ENCODE assay signal across 8 cellular contexts in the genomic region with DNA sequence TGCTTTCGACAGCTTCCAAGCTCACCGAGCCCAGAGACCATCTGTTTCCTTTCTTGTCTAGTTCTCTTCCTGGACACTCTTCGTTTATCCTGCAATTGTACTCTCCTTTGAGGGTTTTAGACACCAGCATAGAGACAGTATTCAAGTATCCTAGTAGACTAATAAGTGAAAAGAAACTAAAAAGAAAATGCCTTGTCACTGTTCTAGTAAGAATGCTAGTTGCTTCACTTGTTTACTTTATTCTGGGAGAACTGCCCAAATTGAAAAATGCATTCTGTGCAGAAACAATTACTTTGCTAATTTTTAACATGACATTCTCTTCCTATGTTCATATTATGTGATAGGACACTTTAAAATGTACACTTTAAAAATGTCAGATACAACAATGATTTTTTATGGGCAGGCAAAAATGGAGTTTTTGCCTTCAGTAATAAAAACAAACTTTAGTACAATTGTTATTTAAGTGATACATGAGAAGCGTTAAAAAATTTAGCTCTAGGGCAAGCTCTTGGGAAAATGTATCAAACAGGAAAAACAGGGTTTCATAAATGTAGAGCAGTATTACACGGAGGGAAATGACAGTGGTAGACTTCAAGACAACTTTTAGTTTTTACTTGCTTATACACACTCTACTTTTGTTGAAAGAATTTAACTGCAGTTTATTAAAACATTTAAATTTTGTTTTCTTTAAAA. TPM values are rescaled to one million over a fixed set of nuclear protein-coding genes. Genes with fewer than 3 reads are reported as not detected.
DNase-seq lines count a peak whose midpoint lies in the region; ATAC-seq and TF ChIP-seq lines count a peak whose summit lies in the region.

No MANE protein-coding gene starts in this region.

- no peak for TF ChIP-seq CTCF in progenitor cell of endocrine pancreas (IDR thresholded peaks at IDR 0.05; ENCODE audit: unreplicated experiment)

- H3K27me3 Mint-ChIP-seq in activated T-helper 1 cell treated with anti-CD3 and anti-CD28 coated beads, Interleukin-12 subunit alpha, Interleukin-12 subunit beta, Interleukin-2, Interleukin-4 antibody, amounts not matched to agents 30 ng/mL and 10 ng/mL and 1 ng/mL, durations not matched to agents 14 hours and 24 hours and 36 hours (ENCODE audit: insufficient read depth) = peaks cover 6% of the 10 kb centered on the region
- no peaks in the 10 kb centered on the region for H3K27me3 Mint-ChIP-seq in progenitor cell of endocrine pancreas

- DNase-seq in EL = peak; percentile 52
- no peak for DNase-seq in activated T-helper 1 cell treated with anti-CD3 and anti-CD28 coated beads, Interleukin-12 subunit alpha, Interleukin-12 subunit beta, Interleukin-2, Interleukin-4 antibody, amounts not matched to agents 30 ng/mL and 10 ng/mL and 1 ng/mL, durations not matched to agents 14 hours and 24 hours and 36 hours (ENCODE audit: low spot score)
- DNase-seq in Right ventricle myocardium superior = no peak
- no peak for DNase-seq in progenitor cell of endocrine pancreas (ENCODE audit: low spot score, unreplicated experiment)
- DNase-seq in activated gamma-delta T cell (lab: John Stamatoyannopoulos, UW) = no peak
- DNase-seq in activated CD4-positive, CD25-positive, alpha-beta regulatory T cell (lab: John Stamatoyannopoulos, UW) = no peak

- intact Hi-C loops in activated T-helper 1 cell treated with anti-CD3 and anti-CD28 coated beads, Interleukin-12 subunit alpha, Interleukin-12 subunit beta, Interleukin-2, Interleukin-4 antibody, amounts not matched to agents 30 ng/mL and 10 ng/mL and 1 ng/mL, durations not matched to agents 14 hours and 24 hours and 36 hours (cut with micrococcal nuclease) = loop anchor here (1.0 to 5.0 kb wide), 3 partner anchors 34 to 649 kb away; a partner anchor contains a TSS
- intact Hi-C loops in Right ventricle myocardium superior (cut with DNase I) = loop anchor here (10.0 kb wide), 1 partner anchor 358 kb away; no protein-coding TSS in a partner anchor

- ATAC-seq in HG03045 (IDR thresholded peaks at IDR 0.05; ENCODE audit: unreplicated experiment) (peak; percentile 5), Right ventricle myocardium superior (ENCODE audit: poor library complexity) (peak; percentile 14), GM18511 (IDR thresholded peaks at IDR 0.05; ENCODE audit: unreplicated experiment) (no peak)

- H3K9me3 Mint-ChIP-seq in activated T-helper 1 cell treated with anti-CD3 and anti-CD28 coated beads, Interleukin-12 subunit alpha, Interleukin-12 subunit beta, Interleukin-2, Interleukin-4 antibody, amounts not matched to agents 30 ng/mL and 10 ng/mL and 1 ng/mL, durations not matched to agents 14 hours and 24 hours and 36 hours = no peaks in the 10 kb centered on the region
- H3K9me3 Mint-ChIP-seq in progenitor cell of endocrine pancreas (ENCODE audit: low read depth) = no peaks in the 10 kb centered on the region

- H3K27ac Mint-ChIP-seq in activated T-helper 1 cell treated with anti-CD3 and anti-CD28 coated beads, Interleukin-12 subunit alpha, Interleukin-12 subunit beta, Interleukin-2, Interleukin-4 antibody, amounts not matched to agents 30 ng/mL and 10 ng/mL and 1 ng/mL, durations not matched to agents 14 hours and 24 hours and 36 hours = peak overlapping the region; percentile 93
- H3K27ac Mint-ChIP-seq in progenitor cell of endocrine pancreas = peak overlapping the region; percentile 97

- peak overlapping the region; percentile 94 for H3K4me3 Mint-ChIP-seq in activated T-helper 1 cell treated with anti-CD3 and anti-CD28 coated beads, Interleukin-12 subunit alpha, Interleukin-12 subunit beta, Interleukin-2, Interleukin-4 antibody, amounts not matched to agents 30 ng/mL and 10 ng/mL and 1 ng/mL, durations not matched to agents 14 hours and 24 hours and 36 hours
- H3K4me3 Mint-ChIP-seq in progenitor cell of endocrine pancreas (ENCODE audit: low read depth) = peak overlapping the region; percentile 96

- peaks cover 36% of the 10 kb centered on the region for H3K4me1 Mint-ChIP-seq in activated T-helper 1 cell treated with anti-CD3 and anti-CD28 coated beads, Interleukin-12 subunit alpha, Interleukin-12 subunit beta, Interleukin-2, Interleukin-4 antibody, amounts not matched to agents 30 ng/mL and 10 ng/mL and 1 ng/mL, durations not matched to agents 14 hours and 24 hours and 36 hours (ENCODE audit: low read depth)
- H3K4me1 Mint-ChIP-seq in progenitor cell of endocrine pancreas (ENCODE audit: low read depth) = peaks cover 10% of the 10 kb centered on the region

- H3K36me3 Mint-ChIP-seq in activated T-helper 1 cell treated with anti-CD3 and anti-CD28 coated beads, Interleukin-12 subunit alpha, Interleukin-12 subunit beta, Interleukin-2, Interleukin-4 antibody, amounts not matched to agents 30 ng/mL and 10 ng/mL and 1 ng/mL, durations not matched to agents 14 hours and 24 hours and 36 hours (ENCODE audit: low read depth) = peaks cover 13% of the 10 kb centered on the region
- H3K36me3 Mint-ChIP-seq in progenitor cell of endocrine pancreas (ENCODE audit: insufficient read depth) = peaks cover 4% of the 10 kb centered on the region

RNA-seq across cellular contexts. Expression of a gene that starts 1.3 kb away (rescaled TPM):
- total RNA-seq in activated T-helper 1 cell treated with anti-CD3 and anti-CD28 coated beads, Interleukin-12 subunit alpha, Interleukin-12 subunit beta, Interleukin-2, Interleukin-4 antibody, amounts not matched to agents 30 ng/mL and 10 ng/mL and 1 ng/mL, durations not matched to agents 14 hours and 24 hours and 36 hours = 25.0 and 29.0 TPM in 2 replicates
- total RNA-seq in Right ventricle myocardium superior (22.6 TPM), progenitor cell of endocrine pancreas (22.7 and 22.9 TPM in 2 replicates)
